ENCODE assay signal across 18 cellular contexts in the genomic region with DNA sequence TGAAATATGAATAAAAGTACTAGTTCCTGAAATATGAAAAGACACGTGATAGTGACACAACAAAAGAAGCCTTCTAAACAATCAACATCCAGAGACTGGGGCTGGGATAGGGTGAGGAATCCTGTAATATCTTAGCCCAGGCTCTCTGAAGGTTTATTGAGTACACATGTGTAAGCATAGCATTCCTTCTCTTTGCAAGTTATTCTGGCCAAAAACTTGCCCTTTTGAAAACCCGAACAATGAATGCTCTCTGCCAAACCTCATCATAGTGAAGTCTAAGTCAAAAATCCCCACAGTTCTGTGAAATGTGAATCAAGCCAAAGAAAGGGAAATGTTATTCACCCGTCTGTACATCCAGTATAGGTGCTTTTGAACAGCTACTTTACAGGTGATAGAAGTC. TPM values are rescaled to one million over a fixed set of nuclear protein-coding genes. Genes with fewer than 3 reads are reported as not detected.
DNase-seq lines count a peak whose midpoint lies in the region; ATAC-seq and TF ChIP-seq lines count a peak whose summit lies in the region.
"Had no signal": no experiment of that assay in that cellular context is flagged by ENCODE, and none has a peak within 500 bp of the region (broad histone marks: within the 10 kb centered on the region; RNA-seq: fewer than 3 reads in every experiment).

No MANE protein-coding gene starts in this region.

- no peak overlapping the region for H3K27ac Mint-ChIP-seq in activated T-helper 17 cell treated with anti-CD3 and anti-CD28 coated beads, Interleukin-2, amount 50 U/mL, for 72 hours
- H3K27ac Mint-ChIP-seq: CD4-positive, alpha-beta memory T cell had no signal

- H3K4me1 Mint-ChIP-seq in activated T-helper 17 cell treated with anti-CD3 and anti-CD28 coated beads, Interleukin-2, amount 50 U/mL, for 72 hours = no peaks in the 10 kb centered on the region
- H3K4me1 Mint-ChIP-seq: CD4-positive, alpha-beta memory T cell had no signal

- H3K9me3 Mint-ChIP-seq in activated T-helper 17 cell treated with anti-CD3 and anti-CD28 coated beads, Interleukin-2, amount 50 U/mL, for 72 hours = peaks cover 15% of the 10 kb centered on the region

- in situ Hi-C loops in SK-MEL-5 (cut with HindIII; ENCODE audit: low pct_unique_long_range_greater_than_20kb, low sequenced_read_pairs) = no loop called here

- H3K4me3 Mint-ChIP-seq in activated T-helper 17 cell treated with anti-CD3 and anti-CD28 coated beads, Interleukin-2, amount 50 U/mL, for 72 hours = no peak overlapping the region
- H3K4me3 Mint-ChIP-seq: CD4-positive, alpha-beta memory T cell had no signal

- DNase-seq in AG10803 (ENCODE audit: low read depth) (peak; percentile 84), SK-MEL-5 (ENCODE audit: low read depth, low spot score) (peak; percentile 56), cardiac fibroblast (ENCODE audit: low read depth in 2 of 2) (peak; percentile 26 to 29), fibroblast of the conjunctiva (ENCODE audit: low read depth) (peak; percentile 14), NAMALWA (ENCODE audit: low spot score) (no peak)
- DNase-seq: CD4-positive, alpha-beta memory T cell; DMS153; EL; NCI-H1048; NCI-H1436 treated with DMSO at 0.1 percent for 48 hours; NCI-H2029; NCI-H345; NCI-H524 treated with DMSO at 0.1 percent for 48 hours had no signal

- H3K36me3 Mint-ChIP-seq in activated T-helper 17 cell treated with anti-CD3 and anti-CD28 coated beads, Interleukin-2, amount 50 U/mL, for 72 hours (ENCODE audit: low read depth) = no peaks in the 10 kb centered on the region
- H3K36me3 Mint-ChIP-seq: CD4-positive, alpha-beta memory T cell had no signal

- no peak for TF ChIP-seq CTCF in AG10803 (conservative IDR thresholded peaks at IDR 0.05; ENCODE audit: low read length)
- no peak for TF ChIP-seq CTCF in cardiac fibroblast (IDR thresholded peaks at IDR 0.05; ENCODE audit: low read depth, low read length)

- ATAC-seq in activated T-helper 17 cell treated with anti-CD3 and anti-CD28 coated beads, Interleukin-2, amount 50 U/mL, for 72 hours (replicated peaks) = no peak
- ATAC-seq in HG02870 (IDR thresholded peaks at IDR 0.05; ENCODE audit: unreplicated experiment) (no peak), HG02763 (IDR thresholded peaks at IDR 0.05; ENCODE audit: unreplicated experiment) (no peak)

- H3K4me3 ChIP-seq in AG10803 (ENCODE audit: low read length) (no peak overlapping the region), cardiac fibroblast (replicated peaks in 1 of 2; ENCODE audit: low read depth in 2 of 2, low read length in 2 of 2) (no peak overlapping the region)
- H3K4me3 ChIP-seq: BLaER1, SJSA1 had no signal

- no peaks in the 10 kb centered on the region for H3K27me3 Mint-ChIP-seq in activated T-helper 17 cell treated with anti-CD3 and anti-CD28 coated beads, Interleukin-2, amount 50 U/mL, for 72 hours
- H3K27me3 Mint-ChIP-seq: CD4-positive, alpha-beta memory T cell had no signal

RNA-seq across cellular contexts. Expression of gene SEMA3D, which starts 11.6 kb away (rescaled TPM):
- total RNA-seq in SK-MEL-5 (2014; rRNA removed; shearing (Covaris generic)) = 0.95 and 1.3 TPM in 2 replicates
- 0.33 and 0.65 TPM in 2 replicates for polyA plus RNA-seq in SK-MEL-5 (2015; cell fraction: cytosol; rRNA removed)
- 0.09 and 0.95 TPM in 2 replicates for polyA plus RNA-seq in SK-MEL-5 (2015; cell fraction: nucleus; rRNA removed)
- not detected for total RNA-seq in activated T-helper 17 cell treated with anti-CD3 and anti-CD28 coated beads, Interleukin-2, amount 50 U/mL, for 72 hours
- total RNA-seq: CD4-positive, alpha-beta memory T cell had no signal
- polyA plus RNA-seq: CD4-positive, alpha-beta memory T cell had no signal
